1 cellular context compared by ENCODE assay signal in the genomic region with DNA sequence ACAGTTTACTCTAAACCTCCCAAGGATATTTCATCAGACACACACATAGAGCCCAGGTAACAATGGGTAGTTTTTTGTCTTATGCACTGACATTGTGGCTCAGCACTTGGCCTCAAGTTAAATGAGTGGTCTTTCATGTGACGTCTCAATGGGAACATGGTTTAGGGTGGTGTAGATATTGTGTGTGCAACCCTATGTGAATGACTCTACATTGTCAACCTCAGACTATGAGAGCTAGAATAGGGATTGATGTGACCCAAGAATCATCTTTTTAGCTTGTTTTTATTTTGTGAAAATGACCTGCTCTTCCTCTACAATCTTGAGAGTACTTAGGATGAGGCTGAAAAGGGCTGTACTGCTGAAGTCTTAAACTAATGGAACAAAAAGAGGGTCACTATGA.
TF ChIP-seq lines count a peak whose summit lies in the region.

No MANE protein-coding gene starts in this region.

TF ChIP-seq in GM12878, 131 proteins besides CTCF, POLR2A, EP300 and RAD21 (continued from another document):
- TF ChIP-seq, protein P1, sequence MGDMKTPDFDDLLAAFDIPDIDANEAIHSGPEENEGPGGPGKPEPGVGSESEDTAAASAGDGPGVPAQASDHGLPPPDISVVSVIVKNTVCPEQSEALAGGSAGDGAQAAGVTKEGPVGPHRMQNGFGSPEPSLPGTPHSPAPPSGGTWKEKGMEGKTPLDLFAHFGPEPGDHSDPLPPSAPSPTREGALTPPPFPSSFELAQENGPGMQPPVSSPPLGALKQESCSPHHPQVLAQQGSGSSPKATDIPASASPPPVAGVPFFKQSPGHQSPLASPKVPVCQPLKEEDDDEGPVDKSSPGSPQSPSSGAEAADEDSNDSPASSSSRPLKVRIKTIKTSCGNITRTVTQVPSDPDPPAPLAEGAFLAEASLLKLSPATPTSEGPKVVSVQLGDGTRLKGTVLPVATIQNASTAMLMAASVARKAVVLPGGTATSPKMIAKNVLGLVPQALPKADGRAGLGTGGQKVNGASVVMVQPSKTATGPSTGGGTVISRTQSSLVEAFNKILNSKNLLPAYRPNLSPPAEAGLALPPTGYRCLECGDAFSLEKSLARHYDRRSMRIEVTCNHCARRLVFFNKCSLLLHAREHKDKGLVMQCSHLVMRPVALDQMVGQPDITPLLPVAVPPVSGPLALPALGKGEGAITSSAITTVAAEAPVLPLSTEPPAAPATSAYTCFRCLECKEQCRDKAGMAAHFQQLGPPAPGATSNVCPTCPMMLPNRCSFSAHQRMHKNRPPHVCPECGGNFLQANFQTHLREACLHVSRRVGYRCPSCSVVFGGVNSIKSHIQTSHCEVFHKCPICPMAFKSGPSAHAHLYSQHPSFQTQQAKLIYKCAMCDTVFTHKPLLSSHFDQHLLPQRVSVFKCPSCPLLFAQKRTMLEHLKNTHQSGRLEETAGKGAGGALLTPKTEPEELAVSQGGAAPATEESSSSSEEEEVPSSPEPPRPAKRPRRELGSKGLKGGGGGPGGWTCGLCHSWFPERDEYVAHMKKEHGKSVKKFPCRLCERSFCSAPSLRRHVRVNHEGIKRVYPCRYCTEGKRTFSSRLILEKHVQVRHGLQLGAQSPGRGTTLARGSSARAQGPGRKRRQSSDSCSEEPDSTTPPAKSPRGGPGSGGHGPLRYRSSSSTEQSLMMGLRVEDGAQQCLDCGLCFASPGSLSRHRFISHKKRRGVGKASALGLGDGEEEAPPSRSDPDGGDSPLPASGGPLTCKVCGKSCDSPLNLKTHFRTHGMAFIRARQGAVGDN (IDR thresholded peaks at IDR 0.05) = no peak
- no peak for TF ChIP-seq RUNX3 (IDR thresholded peaks at IDR 0.05; ENCODE audit: low read length)
- TF ChIP-seq WRNIP1 (IDR thresholded peaks at IDR 0.05; ENCODE audit: borderline replicate concordance, low read depth, low read length) = no peak
- no peak for TF ChIP-seq MEF2B (IDR thresholded peaks at IDR 0.05; ENCODE audit: partially characterized antibody, poor library complexity, severe bottlenecking)
- no peak for TF ChIP-seq KDM1A (IDR thresholded peaks at IDR 0.05; ENCODE audit: borderline replicate concordance)
- TF ChIP-seq MTA2 (IDR thresholded peaks at IDR 0.05; ENCODE audit: low read depth) = no peak
- no peak for TF ChIP-seq IRF4 (IDR thresholded peaks at IDR 0.05; ENCODE audit: low read depth, low read length)
- TF ChIP-seq ESRRA (IDR thresholded peaks at IDR 0.05; ENCODE audit: low read length) = no peak
- no peak for TF ChIP-seq SIN3A (IDR thresholded peaks at IDR 0.05; ENCODE audit: low read depth, low read length)
- no peak for TF ChIP-seq NFXL1 (IDR thresholded peaks at IDR 0.05; ENCODE audit: borderline replicate concordance)
- no peak for TF ChIP-seq CREB1 (IDR thresholded peaks at IDR 0.05; ENCODE audit: low read depth)
- no peak for TF ChIP-seq EZH2 (IDR thresholded peaks at IDR 0.05; ENCODE audit: borderline replicate concordance, control insufficient read depth, low read depth, low read length)
- no peak for TF ChIP-seq IKZF2 (IDR thresholded peaks at IDR 0.05)
- TF ChIP-seq, protein P2, sequence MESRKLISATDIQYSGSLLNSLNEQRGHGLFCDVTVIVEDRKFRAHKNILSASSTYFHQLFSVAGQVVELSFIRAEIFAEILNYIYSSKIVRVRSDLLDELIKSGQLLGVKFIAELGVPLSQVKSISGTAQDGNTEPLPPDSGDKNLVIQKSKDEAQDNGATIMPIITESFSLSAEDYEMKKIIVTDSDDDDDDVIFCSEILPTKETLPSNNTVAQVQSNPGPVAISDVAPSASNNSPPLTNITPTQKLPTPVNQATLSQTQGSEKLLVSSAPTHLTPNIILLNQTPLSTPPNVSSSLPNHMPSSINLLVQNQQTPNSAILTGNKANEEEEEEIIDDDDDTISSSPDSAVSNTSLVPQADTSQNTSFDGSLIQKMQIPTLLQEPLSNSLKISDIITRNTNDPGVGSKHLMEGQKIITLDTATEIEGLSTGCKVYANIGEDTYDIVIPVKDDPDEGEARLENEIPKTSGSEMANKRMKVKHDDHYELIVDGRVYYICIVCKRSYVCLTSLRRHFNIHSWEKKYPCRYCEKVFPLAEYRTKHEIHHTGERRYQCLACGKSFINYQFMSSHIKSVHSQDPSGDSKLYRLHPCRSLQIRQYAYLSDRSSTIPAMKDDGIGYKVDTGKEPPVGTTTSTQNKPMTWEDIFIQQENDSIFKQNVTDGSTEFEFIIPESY (IDR thresholded peaks at IDR 0.05) = no peak
